In genomic region chr2:216151313-216152030, GRCh38 we compare ENCODE assay signal across 14 cellular contexts. TPM values are rescaled to one million over a fixed set of nuclear protein-coding genes. Genes with fewer than 3 reads are reported as not detected.
DNase-seq lines count a peak whose midpoint lies in the region; ATAC-seq, FAIRE-seq and TF ChIP-seq lines count a peak whose summit lies in the region.
"Had no signal": no experiment of that assay in that cellular context is flagged by ENCODE, and none has a peak within 500 bp of the region (broad histone marks: within the 10 kb centered on the region; RNA-seq: fewer than 3 reads in every experiment).

No MANE protein-coding gene starts in this region.

- no peak overlapping the region for H2AFZ ChIP-seq in OCI-LY7 (ENCODE audit: low read length)

- intact Hi-C loops in OCI-LY7 (cut with micrococcal nuclease; ENCODE audit: unreplicated experiment) = no loop called here

- POLR2A ChIA-PET in OCI-LY7 (lab: Charles Lee) = interaction anchor here (0.6 kb wide), 1 partner anchor 16 kb away, joined by 3 read pairs; no protein-coding TSS in a partner anchor

- no peak overlapping the region for H3K4me3 Mint-ChIP-seq in activated T-helper 17 cell treated with anti-CD3 and anti-CD28 coated beads, Interleukin-2, amount 50 U/mL, for 72 hours
- H3K4me3 Mint-ChIP-seq in glutamatergic neuron (ENCODE audit: unreplicated experiment) = no peak overlapping the region

- no peak overlapping the region for H3K4me2 ChIP-seq in OCI-LY7 (ENCODE audit: low read length)

- TF ChIP-seq POLR2A in H54 (IDR thresholded peaks at IDR 0.05; ENCODE audit: low read depth, low read length) = no peak

- no peaks in the 10 kb centered on the region for H3K36me3 Mint-ChIP-seq in activated T-helper 17 cell treated with anti-CD3 and anti-CD28 coated beads, Interleukin-2, amount 50 U/mL, for 72 hours (ENCODE audit: low read depth)
- peaks cover 4% of the 10 kb centered on the region for H3K36me3 Mint-ChIP-seq in glutamatergic neuron (ENCODE audit: unreplicated experiment)

- FAIRE-seq in H54 (lab: Jason Lieb, UNC) = peak; percentile 11
- FAIRE-seq: endometrium, islet of Langerhans, TTC549 had no signal

- H3K27ac ChIP-seq in OCI-LY7 (ENCODE audit: low read depth, low read length, poor library complexity, severe bottlenecking) = no peak overlapping the region
- H3K27ac ChIP-seq: tibial nerve had no signal

- ATAC-seq in activated T-helper 17 cell treated with anti-CD3 and anti-CD28 coated beads, Interleukin-2, amount 50 U/mL, for 72 hours (replicated peaks) = peak; percentile 45
- ATAC-seq in HG03442 (IDR thresholded peaks at IDR 0.05; ENCODE audit: unreplicated experiment) (no peak), GM18511 (IDR thresholded peaks at IDR 0.05; ENCODE audit: unreplicated experiment) (no peak)

- no TSS peak for BruUV-seq in OCI-LY7 (replicated peaks; lab: Mats Ljungman, UMichigan)

- H3K36me3 ChIP-seq in OCI-LY7 (ENCODE audit: insufficient read depth, low read length) = peaks cover 100% of the 10 kb centered on the region

- H3K9me2 ChIP-seq in OCI-LY7 (ENCODE audit: insufficient read depth, low read length) = no peaks in the 10 kb centered on the region

- TF ChIP-seq CTCF in AG10803 (conservative IDR thresholded peaks at IDR 0.05; ENCODE audit: low read length) (peak; percentile 37), glutamatergic neuron (IDR thresholded peaks at IDR 0.05; ENCODE audit: partially characterized antibody, unreplicated experiment) (peak; percentile 46), OCI-LY7 (conservative IDR thresholded peaks at IDR 0.05; ENCODE audit: low read length) (no peak)

- H3K79me2 ChIP-seq in OCI-LY7 (ENCODE audit: insufficient read depth, low read depth, low read length) = no peaks in the 10 kb centered on the region; the same call in 1 of the 2 replicates

- no peaks in the 10 kb centered on the region for H3K27me3 Mint-ChIP-seq in activated T-helper 17 cell treated with anti-CD3 and anti-CD28 coated beads, Interleukin-2, amount 50 U/mL, for 72 hours
- peaks cover 2% of the 10 kb centered on the region for H3K27me3 Mint-ChIP-seq in glutamatergic neuron (ENCODE audit: unreplicated experiment)

- no peaks in the 10 kb centered on the region for H3K9me3 Mint-ChIP-seq in activated T-helper 17 cell treated with anti-CD3 and anti-CD28 coated beads, Interleukin-2, amount 50 U/mL, for 72 hours
- no peaks in the 10 kb centered on the region for H3K9me3 Mint-ChIP-seq in glutamatergic neuron (ENCODE audit: unreplicated experiment)

- H3K4me3 ChIP-seq in AG10803 (ENCODE audit: low read length) = no peak overlapping the region
- no peak overlapping the region for H3K4me3 ChIP-seq in OCI-LY7 (ENCODE audit: low read depth, low read length, poor library complexity, severe bottlenecking)
- H3K4me3 ChIP-seq: tibial nerve had no signal

- H3K9me3 ChIP-seq in OCI-LY7 (ENCODE audit: low read length) = no peaks in the 10 kb centered on the region
- H3K9me3 ChIP-seq: tibial nerve had no signal

- H3K4me1 Mint-ChIP-seq in activated T-helper 17 cell treated with anti-CD3 and anti-CD28 coated beads, Interleukin-2, amount 50 U/mL, for 72 hours = peaks cover 14% of the 10 kb centered on the region
- H3K4me1 Mint-ChIP-seq in glutamatergic neuron (ENCODE audit: low read depth, unreplicated experiment) = peaks cover 13% of the 10 kb centered on the region

- DNase-seq in AG10803 (ENCODE audit: low read depth) (peak; percentile 17), H54 (ENCODE audit: insufficient read length, low spot score) (no peak), glutamatergic neuron (no peak), OCI-LY7 (ENCODE audit: low spot score) (no peak), SW480 (ENCODE audit: low spot score) (no peak)
- DNase-seq: activated naive CD4-positive, alpha-beta T cell; NCI-H774 had no signal

- CTCF ChIA-PET in OCI-LY7 (lab: Charles Lee; ENCODE audit: unreplicated experiment) = no interaction called here

- H3K4me1 ChIP-seq in OCI-LY7 (ENCODE audit: insufficient read depth, low read length, poor library complexity, severe bottlenecking) = no peaks in the 10 kb centered on the region
- H3K4me1 ChIP-seq: tibial nerve had no signal

- H4K20me1 ChIP-seq in OCI-LY7 (ENCODE audit: insufficient read depth, low read length) = 0 out of 2 replicates have a peak, but pooled peaks cover 4% of the 10 kb centered on the region

- H3K27ac Mint-ChIP-seq in activated T-helper 17 cell treated with anti-CD3 and anti-CD28 coated beads, Interleukin-2, amount 50 U/mL, for 72 hours = peak overlapping the region; percentile 34
- peak overlapping the region; percentile 45 for H3K27ac Mint-ChIP-seq in glutamatergic neuron (ENCODE audit: unreplicated experiment)

RNA-seq across cellular contexts. Expression of gene XRCC5, which starts 42.3 kb away (rescaled TPM):
- 100 to 1,000 TPM; 391 to 617 TPM for total RNA-seq in activated T-helper 17 cell treated with anti-CD3 and anti-CD28 coated beads, Interleukin-2, amount 50 U/mL, for 72 hours
- 254 TPM for total RNA-seq in glutamatergic neuron (ENCODE audit: unreplicated experiment)
- total RNA-seq in OCI-LY7 (2014; rRNA removed; shearing (Covaris generic)) = 174 and 180 TPM in 2 replicates
- 294 and 344 TPM in 2 replicates for total RNA-seq in OCI-LY7 (2022)
